In genomic region chr3:171480526-171480925, GRCh38 we compare ENCODE assay signal across 9 cellular contexts. TPM values are rescaled to one million over a fixed set of nuclear protein-coding genes. Genes with fewer than 3 reads are reported as not detected.
DNase-seq lines count a peak whose midpoint lies in the region; ATAC-seq lines count a peak whose summit lies in the region.
"Had no signal": no experiment of that assay in that cellular context is flagged by ENCODE, and none has a peak within 500 bp of the region (broad histone marks: within the 10 kb centered on the region; RNA-seq: fewer than 3 reads in every experiment).

No MANE protein-coding gene starts in this region.

- no peaks in the 10 kb centered on the region for H3K36me3 Mint-ChIP-seq in immature natural killer cell

- H3K27me3 Mint-ChIP-seq in immature natural killer cell (ENCODE audit: low read depth in 3 of 3), result peaks cover 0 to 7% (median 0%) of the 10 kb centered on the region in 3 donors

- ATAC-seq in GM18873 (IDR thresholded peaks at IDR 0.05; ENCODE audit: low FRiP score, unreplicated experiment), result peak; percentile 82
- peak; percentile 92 for ATAC-seq in GM21723 (IDR thresholded peaks at IDR 0.05; ENCODE audit: unreplicated experiment)
- ATAC-seq in HG03558 (IDR thresholded peaks at IDR 0.05; ENCODE audit: extremely low read depth, unreplicated experiment), result peak; percentile 93
- no peak for ATAC-seq in HG02571 (IDR thresholded peaks at IDR 0.05; ENCODE audit: unreplicated experiment)
- ATAC-seq: HepG2 had no signal

- peaks cover 0 to 2% (median 0%) of the 10 kb centered on the region in 6 donors for H3K9me3 Mint-ChIP-seq in immature natural killer cell

- peaks cover 17 to 24% of the 10 kb centered on the region in 2 donors for H3K4me1 Mint-ChIP-seq in immature natural killer cell

- peak; percentile 54 to 58 (median 56) for DNase-seq in immature natural killer cell
- DNase-seq in NOMO-1 treated with DMSO at 0.1 percent for 48 hours (lab: John Stamatoyannopoulos, UW; ENCODE audit: unreplicated experiment), result no peak
- no peak for DNase-seq in epidermal melanocyte (ENCODE audit: insufficient read length, low spot score)
- DNase-seq: erythroblast had no signal

- H3K27ac Mint-ChIP-seq in immature natural killer cell, result peak overlapping the region; percentile 78 to 90 (median 86)

- H3K4me3 Mint-ChIP-seq in immature natural killer cell, result peak overlapping the region; percentile 62 to 75 (median 66)

RNA-seq across cellular contexts. Expression of gene TNIK, which starts 20.3 kb away (rescaled TPM):
- 10 to 100 TPM in 2 of 3 donors, 1 to 10 TPM in 1; 4.7 to 28.9 (median 13.7) TPM for polyA plus RNA-seq in immature natural killer cell

Comparison
In these comparisons a context has a peak if more than half of its experiments do, and no peak if none do; other contexts are left out.
1. DNase-seq: peak in immature natural killer cell (3 of 3); none in NOMO-1 treated with DMSO at 0.1 percent for 48 hours (single experiment) and epidermal melanocyte (single experiment).